ENCODE assay signal across 1 cellular context in the genomic region with DNA sequence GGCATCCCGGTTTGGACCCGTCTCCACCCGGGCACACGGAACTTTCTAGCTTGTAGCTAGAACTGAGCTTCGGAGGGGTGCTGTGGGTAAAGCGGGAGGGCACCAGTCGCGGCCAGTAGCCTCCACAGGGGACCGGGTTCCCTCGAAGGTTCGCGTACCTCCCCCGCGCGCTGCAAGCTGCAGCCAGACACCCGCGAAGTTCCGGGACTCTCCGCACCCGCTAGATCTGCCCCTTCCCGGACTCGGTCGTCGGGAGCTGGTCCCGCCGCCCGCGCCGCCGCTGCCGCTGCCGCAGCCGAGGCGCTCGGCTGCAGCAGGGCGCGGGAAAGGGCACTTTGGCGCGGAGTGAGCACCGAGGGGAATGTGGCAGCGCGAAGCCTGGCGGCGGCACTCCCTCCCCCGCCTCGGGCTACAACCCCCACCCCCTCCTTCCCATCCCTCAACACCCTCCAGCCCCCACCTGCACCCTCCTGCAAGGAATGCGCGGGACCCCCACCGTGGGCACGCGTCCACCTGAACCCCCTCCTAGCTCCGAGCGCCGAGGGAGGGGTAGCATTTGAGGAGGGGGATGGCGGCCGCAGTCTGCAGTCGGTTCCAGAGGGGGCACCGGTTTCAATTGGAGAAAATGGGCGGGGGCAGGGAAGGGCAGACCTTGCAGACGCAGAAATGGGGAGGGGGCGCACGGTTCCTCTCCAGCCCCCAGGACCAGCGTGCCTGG.
TF ChIP-seq lines count a peak whose summit lies in the region.

No MANE protein-coding gene starts in this region.

TF ChIP-seq in GM23338, 12 proteins besides CTCF, POLR2A, EP300 and RAD21:
- TF ChIP-seq, protein P1, sequence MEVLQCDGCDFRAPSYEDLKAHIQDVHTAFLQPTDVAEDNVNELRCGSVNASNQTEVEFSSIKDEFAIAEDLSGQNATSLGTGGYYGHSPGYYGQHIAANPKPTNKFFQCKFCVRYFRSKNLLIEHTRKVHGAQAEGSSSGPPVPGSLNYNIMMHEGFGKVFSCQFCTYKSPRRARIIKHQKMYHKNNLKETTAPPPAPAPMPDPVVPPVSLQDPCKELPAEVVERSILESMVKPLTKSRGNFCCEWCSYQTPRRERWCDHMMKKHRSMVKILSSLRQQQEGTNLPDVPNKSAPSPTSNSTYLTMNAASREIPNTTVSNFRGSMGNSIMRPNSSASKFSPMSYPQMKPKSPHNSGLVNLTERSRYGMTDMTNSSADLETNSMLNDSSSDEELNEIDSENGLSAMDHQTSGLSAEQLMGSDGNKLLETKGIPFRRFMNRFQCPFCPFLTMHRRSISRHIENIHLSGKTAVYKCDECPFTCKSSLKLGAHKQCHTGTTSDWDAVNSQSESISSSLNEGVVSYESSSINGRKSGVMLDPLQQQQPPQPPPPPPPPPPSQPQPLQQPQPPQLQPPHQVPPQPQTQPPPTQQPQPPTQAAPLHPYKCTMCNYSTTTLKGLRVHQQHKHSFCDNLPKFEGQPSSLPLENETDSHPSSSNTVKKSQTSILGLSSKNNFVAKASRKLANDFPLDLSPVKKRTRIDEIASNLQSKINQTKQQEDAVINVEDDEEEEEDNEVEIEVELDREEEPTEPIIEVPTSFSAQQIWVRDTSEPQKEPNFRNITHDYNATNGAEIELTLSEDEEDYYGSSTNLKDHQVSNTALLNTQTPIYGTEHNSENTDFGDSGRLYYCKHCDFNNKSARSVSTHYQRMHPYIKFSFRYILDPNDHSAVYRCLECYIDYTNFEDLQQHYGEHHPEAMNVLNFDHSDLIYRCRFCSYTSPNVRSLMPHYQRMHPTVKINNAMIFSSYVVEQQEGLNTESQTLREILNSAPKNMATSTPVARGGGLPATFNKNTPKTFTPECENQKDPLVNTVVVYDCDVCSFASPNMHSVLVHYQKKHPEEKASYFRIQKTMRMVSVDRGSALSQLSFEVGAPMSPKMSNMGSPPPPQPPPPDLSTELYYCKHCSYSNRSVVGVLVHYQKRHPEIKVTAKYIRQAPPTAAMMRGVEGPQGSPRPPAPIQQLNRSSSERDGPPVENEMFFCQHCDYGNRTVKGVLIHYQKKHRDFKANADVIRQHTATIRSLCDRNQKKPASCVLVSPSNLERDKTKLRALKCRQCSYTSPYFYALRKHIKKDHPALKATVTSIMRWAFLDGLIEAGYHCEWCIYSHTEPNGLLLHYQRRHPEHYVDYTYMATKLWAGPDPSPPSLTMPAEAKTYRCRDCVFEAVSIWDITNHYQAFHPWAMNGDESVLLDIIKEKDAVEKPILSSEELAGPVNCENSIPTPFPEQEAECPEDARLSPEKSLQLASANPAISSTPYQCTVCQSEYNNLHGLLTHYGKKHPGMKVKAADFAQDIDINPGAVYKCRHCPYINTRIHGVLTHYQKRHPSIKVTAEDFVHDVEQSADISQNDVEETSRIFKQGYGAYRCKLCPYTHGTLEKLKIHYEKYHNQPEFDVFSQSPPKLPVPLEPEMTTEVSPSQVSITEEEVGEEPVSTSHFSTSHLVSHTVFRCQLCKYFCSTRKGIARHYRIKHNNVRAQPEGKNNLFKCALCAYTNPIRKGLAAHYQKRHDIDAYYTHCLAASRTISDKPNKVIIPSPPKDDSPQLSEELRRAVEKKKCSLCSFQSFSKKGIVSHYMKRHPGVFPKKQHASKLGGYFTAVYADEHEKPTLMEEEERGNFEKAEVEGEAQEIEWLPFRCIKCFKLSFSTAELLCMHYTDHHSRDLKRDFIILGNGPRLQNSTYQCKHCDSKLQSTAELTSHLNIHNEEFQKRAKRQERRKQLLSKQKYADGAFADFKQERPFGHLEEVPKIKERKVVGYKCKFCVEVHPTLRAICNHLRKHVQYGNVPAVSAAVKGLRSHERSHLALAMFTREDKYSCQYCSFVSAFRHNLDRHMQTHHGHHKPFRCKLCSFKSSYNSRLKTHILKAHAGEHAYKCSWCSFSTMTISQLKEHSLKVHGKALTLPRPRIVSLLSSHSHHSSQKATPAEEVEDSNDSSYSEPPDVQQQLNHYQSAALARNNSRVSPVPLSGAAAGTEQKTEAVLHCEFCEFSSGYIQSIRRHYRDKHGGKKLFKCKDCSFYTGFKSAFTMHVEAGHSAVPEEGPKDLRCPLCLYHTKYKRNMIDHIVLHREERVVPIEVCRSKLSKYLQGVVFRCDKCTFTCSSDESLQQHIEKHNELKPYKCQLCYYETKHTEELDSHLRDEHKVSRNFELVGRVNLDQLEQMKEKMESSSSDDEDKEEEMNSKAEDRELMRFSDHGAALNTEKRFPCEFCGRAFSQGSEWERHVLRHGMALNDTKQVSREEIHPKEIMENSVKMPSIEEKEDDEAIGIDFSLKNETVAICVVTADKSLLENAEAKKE (CRISPR knock-in tag; IDR thresholded peaks at IDR 0.05) = no peak
- TF ChIP-seq, protein P2, sequence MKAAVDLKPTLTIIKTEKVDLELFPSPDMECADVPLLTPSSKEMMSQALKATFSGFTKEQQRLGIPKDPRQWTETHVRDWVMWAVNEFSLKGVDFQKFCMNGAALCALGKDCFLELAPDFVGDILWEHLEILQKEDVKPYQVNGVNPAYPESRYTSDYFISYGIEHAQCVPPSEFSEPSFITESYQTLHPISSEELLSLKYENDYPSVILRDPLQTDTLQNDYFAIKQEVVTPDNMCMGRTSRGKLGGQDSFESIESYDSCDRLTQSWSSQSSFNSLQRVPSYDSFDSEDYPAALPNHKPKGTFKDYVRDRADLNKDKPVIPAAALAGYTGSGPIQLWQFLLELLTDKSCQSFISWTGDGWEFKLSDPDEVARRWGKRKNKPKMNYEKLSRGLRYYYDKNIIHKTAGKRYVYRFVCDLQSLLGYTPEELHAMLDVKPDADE (IDR thresholded peaks at IDR 0.05) = no peak
- TF ChIP-seq EZH2phosphoT487 (IDR thresholded peaks at IDR 0.05; ENCODE audit: unreplicated experiment) (no peak), JUNB (IDR thresholded peaks at IDR 0.05; ENCODE audit: unreplicated experiment) (no peak), STAT1 (IDR thresholded peaks at IDR 0.05; ENCODE audit: unreplicated experiment) (no peak), CREB1 (CRISPR knock-in tag; IDR thresholded peaks at IDR 0.05; ENCODE audit: low read depth) (no peak), ZNF114 (CRISPR knock-in tag; IDR thresholded peaks at IDR 0.05) (no peak), EZH2 (IDR thresholded peaks at IDR 0.05; ENCODE audit: low read depth, unreplicated experiment) (no peak)
